1 cellular context compared by ENCODE assay signal in genomic region chr22:45804319-45804985, GRCh38.
TF ChIP-seq lines count a peak whose summit lies in the region.

No MANE protein-coding gene starts in this region.

TF ChIP-seq in IMR-90, 13 proteins besides CTCF, POLR2A, EP300 and RAD21:
- TF ChIP-seq RCOR1 (IDR thresholded peaks at IDR 0.05; ENCODE audit: insufficient replicate concordance, low read length), result no peak
- TF ChIP-seq NFE2L2 (IDR thresholded peaks at IDR 0.05; ENCODE audit: low read depth, low read length), result no peak
- TF ChIP-seq FOS (IDR thresholded peaks at IDR 0.05; ENCODE audit: low read depth, low read length), result no peak
- TF ChIP-seq SMC3 (IDR thresholded peaks at IDR 0.05; ENCODE audit: low read depth, low read length), result peak; percentile 11; the same call in 1 of the 2 replicates
